Comparison of ENCODE assay signal across 1 cellular context in the genomic region with DNA sequence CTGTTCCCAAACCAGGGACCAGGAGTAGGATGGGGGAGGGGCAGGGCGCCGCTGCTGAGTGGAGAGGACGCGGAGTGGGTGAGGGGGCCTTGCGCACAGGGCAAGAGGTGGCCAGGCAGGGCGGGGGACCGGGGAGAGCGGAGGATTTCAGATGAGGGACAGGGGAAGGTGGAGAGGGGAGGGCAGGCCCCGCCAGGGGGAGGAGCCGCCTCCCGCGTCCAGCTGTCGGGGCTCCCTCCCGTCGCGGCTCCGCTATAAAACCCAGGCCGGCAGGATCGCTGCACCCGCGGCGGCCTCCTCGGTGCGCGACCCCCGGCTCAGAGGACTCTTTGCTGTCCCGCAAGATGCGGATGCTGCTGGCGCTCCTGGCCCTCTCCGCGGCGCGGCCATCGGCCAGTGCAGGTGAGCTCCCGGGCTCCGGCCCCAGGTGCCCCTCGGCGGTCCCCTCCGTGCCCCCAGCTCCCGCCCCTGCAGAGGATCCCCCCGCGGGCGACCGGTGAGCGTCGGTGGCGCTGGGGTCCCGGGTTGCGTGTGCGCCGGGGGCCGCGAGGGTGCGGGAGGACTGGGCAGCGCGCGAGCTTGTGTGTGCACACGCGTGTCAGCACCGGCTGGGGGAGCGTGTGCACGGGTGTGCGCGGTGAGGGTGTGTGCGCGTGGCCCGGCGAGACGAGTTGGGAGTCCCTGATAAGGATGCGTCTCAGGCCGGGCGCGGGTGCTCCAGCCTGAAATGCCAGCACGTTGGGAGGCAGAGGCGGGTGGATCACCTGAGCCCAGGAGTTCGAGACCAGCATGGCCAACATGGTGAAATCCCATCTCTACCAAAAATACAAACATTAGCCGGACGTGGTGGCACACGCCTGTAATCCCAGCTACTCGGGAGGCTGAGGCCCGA.
TF ChIP-seq lines count a peak whose summit lies in the region.

A gene (plus strand): TSS at position 283 of the 892 bp plus-strand sequence. CDS start 62 bp downstream, at position 345.

TF ChIP-seq in SK-N-SH, 30 proteins besides CTCF, POLR2A, EP300 and RAD21:
- TF ChIP-seq, protein P1, sequence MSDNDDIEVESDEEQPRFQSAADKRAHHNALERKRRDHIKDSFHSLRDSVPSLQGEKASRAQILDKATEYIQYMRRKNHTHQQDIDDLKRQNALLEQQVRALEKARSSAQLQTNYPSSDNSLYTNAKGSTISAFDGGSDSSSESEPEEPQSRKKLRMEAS (IDR thresholded peaks at IDR 0.05; ENCODE audit: low read depth), result no peak
- TF ChIP-seq SIN3A (IDR thresholded peaks at IDR 0.05; ENCODE audit: borderline replicate concordance, low read depth, low read length) (no peak), CHD2 (IDR thresholded peaks at IDR 0.05; ENCODE audit: low read length, partially characterized antibody) (no peak), FOXJ3 (CRISPR knock-in tag; IDR thresholded peaks at IDR 0.05) (no peak), RCOR1 (IDR thresholded peaks at IDR 0.05; ENCODE audit: low read length) (no peak), RFX5 (IDR thresholded peaks at IDR 0.05; ENCODE audit: low read length) (no peak), TCF12 (IDR thresholded peaks at IDR 0.05) (no peak), NRF1 (IDR thresholded peaks at IDR 0.05; ENCODE audit: low read depth, low read length) (no peak), FOSL2 (IDR thresholded peaks at IDR 0.05; ENCODE audit: borderline replicate concordance, low read depth) (no peak), RXRA (IDR thresholded peaks at IDR 0.05; ENCODE audit: borderline replicate concordance, low read depth) (no peak), JUND (IDR thresholded peaks at IDR 0.05) (no peak)
- TF ChIP-seq, protein P2, sequence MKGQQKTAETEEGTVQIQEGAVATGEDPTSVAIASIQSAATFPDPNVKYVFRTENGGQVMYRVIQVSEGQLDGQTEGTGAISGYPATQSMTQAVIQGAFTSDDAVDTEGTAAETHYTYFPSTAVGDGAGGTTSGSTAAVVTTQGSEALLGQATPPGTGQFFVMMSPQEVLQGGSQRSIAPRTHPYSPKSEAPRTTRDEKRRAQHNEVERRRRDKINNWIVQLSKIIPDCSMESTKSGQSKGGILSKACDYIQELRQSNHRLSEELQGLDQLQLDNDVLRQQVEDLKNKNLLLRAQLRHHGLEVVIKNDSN (IDR thresholded peaks at IDR 0.05; ENCODE audit: borderline replicate concordance, low read depth), result no peak
- TF ChIP-seq, protein P3, sequence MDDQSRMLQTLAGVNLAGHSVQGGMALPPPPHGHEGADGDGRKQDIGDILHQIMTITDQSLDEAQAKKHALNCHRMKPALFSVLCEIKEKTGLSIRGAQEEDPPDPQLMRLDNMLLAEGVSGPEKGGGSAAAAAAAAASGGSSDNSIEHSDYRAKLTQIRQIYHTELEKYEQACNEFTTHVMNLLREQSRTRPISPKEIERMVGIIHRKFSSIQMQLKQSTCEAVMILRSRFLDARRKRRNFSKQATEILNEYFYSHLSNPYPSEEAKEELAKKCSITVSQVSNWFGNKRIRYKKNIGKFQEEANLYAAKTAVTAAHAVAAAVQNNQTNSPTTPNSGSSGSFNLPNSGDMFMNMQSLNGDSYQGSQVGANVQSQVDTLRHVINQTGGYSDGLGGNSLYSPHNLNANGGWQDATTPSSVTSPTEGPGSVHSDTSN (IDR thresholded peaks at IDR 0.05), result no peak
- TF ChIP-seq, protein P4, sequence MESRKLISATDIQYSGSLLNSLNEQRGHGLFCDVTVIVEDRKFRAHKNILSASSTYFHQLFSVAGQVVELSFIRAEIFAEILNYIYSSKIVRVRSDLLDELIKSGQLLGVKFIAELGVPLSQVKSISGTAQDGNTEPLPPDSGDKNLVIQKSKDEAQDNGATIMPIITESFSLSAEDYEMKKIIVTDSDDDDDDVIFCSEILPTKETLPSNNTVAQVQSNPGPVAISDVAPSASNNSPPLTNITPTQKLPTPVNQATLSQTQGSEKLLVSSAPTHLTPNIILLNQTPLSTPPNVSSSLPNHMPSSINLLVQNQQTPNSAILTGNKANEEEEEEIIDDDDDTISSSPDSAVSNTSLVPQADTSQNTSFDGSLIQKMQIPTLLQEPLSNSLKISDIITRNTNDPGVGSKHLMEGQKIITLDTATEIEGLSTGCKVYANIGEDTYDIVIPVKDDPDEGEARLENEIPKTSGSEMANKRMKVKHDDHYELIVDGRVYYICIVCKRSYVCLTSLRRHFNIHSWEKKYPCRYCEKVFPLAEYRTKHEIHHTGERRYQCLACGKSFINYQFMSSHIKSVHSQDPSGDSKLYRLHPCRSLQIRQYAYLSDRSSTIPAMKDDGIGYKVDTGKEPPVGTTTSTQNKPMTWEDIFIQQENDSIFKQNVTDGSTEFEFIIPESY (IDR thresholded peaks at IDR 0.05; ENCODE audit: borderline replicate concordance, low read depth), result no peak
- TF ChIP-seq, protein P5, sequence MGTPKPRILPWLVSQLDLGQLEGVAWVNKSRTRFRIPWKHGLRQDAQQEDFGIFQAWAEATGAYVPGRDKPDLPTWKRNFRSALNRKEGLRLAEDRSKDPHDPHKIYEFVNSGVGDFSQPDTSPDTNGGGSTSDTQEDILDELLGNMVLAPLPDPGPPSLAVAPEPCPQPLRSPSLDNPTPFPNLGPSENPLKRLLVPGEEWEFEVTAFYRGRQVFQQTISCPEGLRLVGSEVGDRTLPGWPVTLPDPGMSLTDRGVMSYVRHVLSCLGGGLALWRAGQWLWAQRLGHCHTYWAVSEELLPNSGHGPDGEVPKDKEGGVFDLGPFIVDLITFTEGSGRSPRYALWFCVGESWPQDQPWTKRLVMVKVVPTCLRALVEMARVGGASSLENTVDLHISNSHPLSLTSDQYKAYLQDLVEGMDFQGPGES (IDR thresholded peaks at IDR 0.05; ENCODE audit: low read depth, low read length), result no peak
